In genomic region chr18:36851202-36851590, GRCh38 we compare ENCODE assay signal across 17 cellular contexts. TPM values are rescaled to one million over a fixed set of nuclear protein-coding genes. Genes with fewer than 3 reads are reported as not detected.
DNase-seq lines count a peak whose midpoint lies in the region; ATAC-seq and TF ChIP-seq lines count a peak whose summit lies in the region.
"Had no signal": no experiment of that assay in that cellular context is flagged by ENCODE, and none has a peak within 500 bp of the region (broad histone marks: within the 10 kb centered on the region; RNA-seq: fewer than 3 reads in every experiment).

No MANE protein-coding gene starts in this region.

- no peaks in the 10 kb centered on the region for H3K27me3 ChIP-seq in SK-N-SH (ENCODE audit: insufficient read depth)
- no peaks in the 10 kb centered on the region for H3K27me3 ChIP-seq in mesenchymal stem cell (ENCODE audit: control insufficient read depth in 1 of 2, insufficient read depth in 1 of 2, low read length in 2 of 2)

- H3K4ac ChIP-seq in mesenchymal stem cell (ENCODE audit: low read depth in 1 of 2, low read length in 2 of 2) = no peak overlapping the region

- H4K91ac ChIP-seq in mesenchymal stem cell (ENCODE audit: low read length) = no peak overlapping the region

- TF ChIP-seq EP300 in SK-N-SH (IDR thresholded peaks at IDR 0.05; ENCODE audit: borderline replicate concordance in 1 of 2, low read depth in 1 of 2, low read length in 1 of 2) = peak in 1 of 2 experiments; percentile 31; a peak in 2 of 4 replicates

- H4K20me1 ChIP-seq in SK-N-SH (ENCODE audit: insufficient read depth) = no peaks in the 10 kb centered on the region

- TF ChIP-seq RAD21 in SK-N-SH (IDR thresholded peaks at IDR 0.05; ENCODE audit: low read length) = no peak

- H3K4me1 ChIP-seq in SK-N-SH (ENCODE audit: control insufficient read depth in 1 of 2, insufficient read depth in 2 of 2, low read depth in 1 of 2, low read length in 1 of 2) = peaks cover 0 to 7% of the 10 kb centered on the region in 2 experiments; a peak in 2 of 4 replicates
- H3K4me1 ChIP-seq in mesenchymal stem cell (ENCODE audit: control insufficient read depth, insufficient read depth, low read depth, low read length) = no peaks in the 10 kb centered on the region

- H3K23ac ChIP-seq in mesenchymal stem cell (ENCODE audit: low read length in 2 of 2) = no peak overlapping the region

- H3K9me3 Mint-ChIP-seq in activated T-cell treated with anti-CD3 and anti-CD28 coated beads, Interleukin-2, amount 50 U/mL, for 72 hours = peaks cover 0 to 8% of the 10 kb centered on the region in 2 donors
- peaks cover 9% of the 10 kb centered on the region for H3K9me3 Mint-ChIP-seq in progenitor cell of endocrine pancreas (ENCODE audit: low read depth)
- H3K9me3 Mint-ChIP-seq in activated naive CD8-positive, alpha-beta T cell treated with anti-CD3 and anti-CD28 coated beads, Interleukin-2, amount 50 U/mL, for 24 hours = peaks cover 11% of the 10 kb centered on the region

- no peak overlapping the region for H2BK5ac ChIP-seq in mesenchymal stem cell (ENCODE audit: low read depth, low read length, poor library complexity, severe bottlenecking)

- no peaks in the 10 kb centered on the region for H3K27me3 Mint-ChIP-seq in activated T-cell treated with anti-CD3 and anti-CD28 coated beads, Interleukin-2, amount 50 U/mL, for 72 hours (ENCODE audit: low read depth)
- H3K27me3 Mint-ChIP-seq in progenitor cell of endocrine pancreas = no peaks in the 10 kb centered on the region
- H3K27me3 Mint-ChIP-seq in activated naive CD8-positive, alpha-beta T cell treated with anti-CD3 and anti-CD28 coated beads, Interleukin-2, amount 50 U/mL, for 24 hours = no peaks in the 10 kb centered on the region
- H3K27me3 Mint-ChIP-seq: CD8-positive, alpha-beta memory T cell had no signal

- H3K79me1 ChIP-seq in mesenchymal stem cell (replicated peaks; ENCODE audit: low read length, poor library complexity, severe bottlenecking) = peaks cover 3% of the 10 kb centered on the region

- H3K4me3 ChIP-seq in SK-N-SH (ENCODE audit: low read depth in 2 of 2, low read length in 1 of 2) = no peak overlapping the region
- H3K4me3 ChIP-seq in mesenchymal stem cell (ENCODE audit: insufficient read depth in 1 of 2, low read depth in 1 of 2, low read length in 2 of 2) = no peak overlapping the region

- no peak for DNase-seq in activated T-cell treated with anti-CD3 and anti-CD28 coated beads, Interleukin-2, amount 50 U/mL, for 72 hours
- no peak for DNase-seq in activated T-cell treated with anti-CD3 and anti-CD28 coated beads for 4 hours
- no peak for DNase-seq in SK-N-SH
- DNase-seq in mesenchymal stem cell = no peak
- DNase-seq in NOMO-1 (lab: John Stamatoyannopoulos, UW; ENCODE audit: unreplicated experiment in 2 of 2) = no peak
- DNase-seq in progenitor cell of endocrine pancreas (ENCODE audit: low spot score, unreplicated experiment) = no peak
- no peak for DNase-seq in activated naive CD8-positive, alpha-beta T cell treated with anti-CD3 and anti-CD28 coated beads, Interleukin-2, amount 50 U/mL, for 24 hours
- DNase-seq: CD8-positive, alpha-beta memory T cell; DMS79 treated with DMSO at 0.1 percent for 48 hours; KG1; NCI-H1105; NCI-H2029 treated with DMSO at 0.1 percent for 48 hours; NCI-H2171; NCI-H345; NCI-H526 treated with DMSO at 0.1 percent for 48 hours had no signal

- TF ChIP-seq CTCF in SK-N-SH (IDR thresholded peaks at IDR 0.05) (no peak), progenitor cell of endocrine pancreas (IDR thresholded peaks at IDR 0.05; ENCODE audit: unreplicated experiment) (no peak)

- no peak overlapping the region for H3K14ac ChIP-seq in mesenchymal stem cell (ENCODE audit: low read length in 2 of 2)

- peaks cover 11 to 20% of the 10 kb centered on the region in 2 donors for H3K36me3 Mint-ChIP-seq in activated T-cell treated with anti-CD3 and anti-CD28 coated beads, Interleukin-2, amount 50 U/mL, for 72 hours (ENCODE audit: insufficient read depth in 2 of 2)
- peaks cover 17% of the 10 kb centered on the region for H3K36me3 Mint-ChIP-seq in progenitor cell of endocrine pancreas (ENCODE audit: insufficient read depth)
- peaks cover 46% of the 10 kb centered on the region for H3K36me3 Mint-ChIP-seq in activated naive CD8-positive, alpha-beta T cell treated with anti-CD3 and anti-CD28 coated beads, Interleukin-2, amount 50 U/mL, for 24 hours (ENCODE audit: low read depth)

- H2AK5ac ChIP-seq in mesenchymal stem cell (ENCODE audit: low read length, severe bottlenecking) = no peak overlapping the region

- H3K18ac ChIP-seq in mesenchymal stem cell (ENCODE audit: low read depth in 1 of 2, low read length in 2 of 2) = no peak overlapping the region

- H3K9me2 ChIP-seq in SK-N-SH = no peaks in the 10 kb centered on the region; the same call in 1 of the 2 replicates

- H3K9ac ChIP-seq in SK-N-SH = peak overlapping the region; percentile 16; the same call in 1 of the 2 replicates
- peak overlapping the region; percentile 59 for H3K9ac ChIP-seq in mesenchymal stem cell (ENCODE audit: low read length)

- no peaks in the 10 kb centered on the region for H3K4me1 Mint-ChIP-seq in activated T-cell treated with anti-CD3 and anti-CD28 coated beads, Interleukin-2, amount 50 U/mL, for 72 hours (ENCODE audit: low read depth)
- H3K4me1 Mint-ChIP-seq in progenitor cell of endocrine pancreas (ENCODE audit: low read depth) = peaks cover under 1% of the 10 kb centered on the region
- H3K4me1 Mint-ChIP-seq in activated naive CD8-positive, alpha-beta T cell treated with anti-CD3 and anti-CD28 coated beads, Interleukin-2, amount 50 U/mL, for 24 hours = no peaks in the 10 kb centered on the region

- no peak for ATAC-seq in activated T-cell treated with anti-CD3 and anti-CD28 coated beads, Interleukin-2, amount 50 U/mL, for 72 hours (replicated peaks in 1 of 2)
- no peak for ATAC-seq in activated naive CD8-positive, alpha-beta T cell treated with anti-CD3 and anti-CD28 coated beads, Interleukin-2, amount 50 U/mL, for 24 hours
- ATAC-seq: Right ventricle myocardium inferior had no signal

- CTCF ChIA-PET in SK-N-SH (lab: Yijun Ruan, JAX) = interaction anchor here (0.7 kb wide), 1 partner anchor 232 kb away, joined by 3 read pairs; no protein-coding TSS in a partner anchor

- H2BK15ac ChIP-seq in mesenchymal stem cell (ENCODE audit: low read depth, poor library complexity, severe bottlenecking) = no peak overlapping the region

- peaks cover 9% of the 10 kb centered on the region; the same call in 1 of the 2 replicates for H3K9me3 ChIP-seq in SK-N-SH
- H3K9me3 ChIP-seq in mesenchymal stem cell (ENCODE audit: control insufficient read depth, low read length) = peaks cover 11% of the 10 kb centered on the region

- POLR2A ChIA-PET in SK-N-SH (lab: Yijun Ruan, JAX) = no interaction called here

- no peaks in the 10 kb centered on the region; the same call in 1 of the 2 replicates for H3K79me2 ChIP-seq in SK-N-SH (ENCODE audit: insufficient read depth)

- no peak overlapping the region for H3K4me3 Mint-ChIP-seq in activated T-cell treated with anti-CD3 and anti-CD28 coated beads, Interleukin-2, amount 50 U/mL, for 72 hours
- H3K4me3 Mint-ChIP-seq in progenitor cell of endocrine pancreas (ENCODE audit: low read depth) = no peak overlapping the region
- H3K4me3 Mint-ChIP-seq in activated naive CD8-positive, alpha-beta T cell treated with anti-CD3 and anti-CD28 coated beads, Interleukin-2, amount 50 U/mL, for 24 hours = no peak overlapping the region
- H3K4me3 Mint-ChIP-seq: CD8-positive, alpha-beta memory T cell had no signal

- H3F3A ChIP-seq in SK-N-SH (replicated peaks; ENCODE audit: insufficient read depth) = peaks cover 29% of the 10 kb centered on the region

- no peak overlapping the region for H2BK12ac ChIP-seq in mesenchymal stem cell (ENCODE audit: low read length in 2 of 2)

- peak overlapping the region in 1 of 2 experiments; percentile 87; a peak in 3 of 4 replicates for H3K27ac ChIP-seq in SK-N-SH (ENCODE audit: low read depth in 2 of 2, low read length in 1 of 2)
- H3K27ac ChIP-seq in mesenchymal stem cell (ENCODE audit: low read length, poor library complexity, severe bottlenecking) = no peak overlapping the region
- H3K27ac ChIP-seq: C4-2B had no signal

- H3K36me3 ChIP-seq in SK-N-SH (replicated peaks in 1 of 2; ENCODE audit: control insufficient read depth in 1 of 2, insufficient read depth in 2 of 2, low read length in 1 of 2) (peaks cover 2 to 5% of the 10 kb centered on the region in 2 experiments), mesenchymal stem cell (ENCODE audit: control insufficient read depth in 1 of 2, insufficient read depth in 2 of 2, low read depth in 1 of 2, low read length in 2 of 2) (peaks cover 4 to 6% of the 10 kb centered on the region in 2 experiments)

- H3K4me2 ChIP-seq in SK-N-SH = peak overlapping the region; percentile 56; the same call in 1 of the 2 replicates
- H3K4me2 ChIP-seq in mesenchymal stem cell (ENCODE audit: low read length, poor library complexity, severe bottlenecking) = no peak overlapping the region

- no peak overlapping the region for H4K8ac ChIP-seq in mesenchymal stem cell (ENCODE audit: low read length)

- peak overlapping the region; percentile 5; the same call in 1 of the 2 replicates for H2AFZ ChIP-seq in SK-N-SH (ENCODE audit: low read depth)
- no peak overlapping the region for H2AFZ ChIP-seq in mesenchymal stem cell (ENCODE audit: low read depth, low read length)

- 14% methylated on average over 2 of the region's 2 CpGs for WGBS in SK-N-SH (ENCODE audit: low lambda C conversion rate)
- 93% methylated on average over 2 of the region's 2 CpGs for WGBS in mesenchymal stem cell

- H2BK120ac ChIP-seq in mesenchymal stem cell (ENCODE audit: low read depth, low read length) = no peak overlapping the region

- peak overlapping the region; percentile 24 for H3K27ac Mint-ChIP-seq in activated T-cell treated with anti-CD3 and anti-CD28 coated beads, Interleukin-2, amount 50 U/mL, for 72 hours
- no peak overlapping the region for H3K27ac Mint-ChIP-seq in progenitor cell of endocrine pancreas
- H3K27ac Mint-ChIP-seq in activated naive CD8-positive, alpha-beta T cell treated with anti-CD3 and anti-CD28 coated beads, Interleukin-2, amount 50 U/mL, for 24 hours = no peak overlapping the region
- H3K27ac Mint-ChIP-seq: CD8-positive, alpha-beta memory T cell had no signal

RNA-seq across cellular contexts. Expression of gene KIAA1328, which starts 22.3 kb away (rescaled TPM):
- total RNA-seq in activated T-cell treated with anti-CD3 and anti-CD28 coated beads, Interleukin-2, amount 50 U/mL, for 72 hours = 1 to 10 TPM; 7.8 to 9.4 TPM
- polyA plus RNA-seq in SK-N-SH (2012; rRNA removed) = 2.6 and 3.3 TPM in 2 replicates
- polyA plus RNA-seq in SK-N-SH (2012; cell fraction: cytosol; rRNA removed) = 2.3 and 2.9 TPM in 2 replicates
- polyA plus RNA-seq in SK-N-SH (2012; cell fraction: nucleus; rRNA removed) = 5.9 and 9.2 TPM in 2 replicates
- polyA plus RNA-seq in mesenchymal stem cell (2013, experiment 1 of 2) = 2.7 TPM
- polyA plus RNA-seq in mesenchymal stem cell (2013, experiment 2 of 2) = 2.7 TPM
- 12.4 and 15.9 TPM in 2 replicates for total RNA-seq in progenitor cell of endocrine pancreas

RNA-seq across cellular contexts. Expression of gene TPGS2, which starts 22.4 kb away (rescaled TPM):
- total RNA-seq in activated T-cell treated with anti-CD3 and anti-CD28 coated beads, Interleukin-2, amount 50 U/mL, for 72 hours = 10 to 100 TPM; 58.8 to 62.6 TPM
- 235 and 257 TPM in 2 replicates for polyA plus RNA-seq in SK-N-SH (2012; rRNA removed)
- 216 and 284 TPM in 2 replicates for polyA plus RNA-seq in SK-N-SH (2012; cell fraction: cytosol; rRNA removed)
- 59.4 and 111 TPM in 2 replicates for polyA plus RNA-seq in SK-N-SH (2012; cell fraction: nucleus; rRNA removed)
- 137 TPM for polyA plus RNA-seq in mesenchymal stem cell (2013, experiment 1 of 2)
- polyA plus RNA-seq in mesenchymal stem cell (2013, experiment 2 of 2) = 138 TPM
- 127 and 129 TPM in 2 replicates for total RNA-seq in progenitor cell of endocrine pancreas
